ENCODE assay signal across 8 cellular contexts in the genomic region with DNA sequence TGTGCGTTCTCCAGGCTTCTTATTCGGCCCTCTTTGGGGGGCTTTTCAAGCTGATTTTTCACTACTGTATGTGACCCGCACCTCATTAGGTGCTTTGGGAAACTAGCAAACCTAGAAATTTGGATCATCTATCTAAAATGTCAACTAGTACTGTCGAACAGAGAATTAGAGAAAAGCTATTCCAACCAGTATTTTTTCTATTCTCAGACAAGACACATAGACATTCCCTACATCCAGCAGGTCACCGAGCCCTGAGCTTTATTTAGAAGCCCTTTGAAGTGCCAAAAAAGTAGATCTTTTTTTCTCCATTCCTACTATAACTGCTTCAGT. TPM values are rescaled to one million over a fixed set of nuclear protein-coding genes. Genes with fewer than 3 reads are reported as not detected.
DNase-seq lines count a peak whose midpoint lies in the region; ATAC-seq lines count a peak whose summit lies in the region.
"Had no signal": no experiment of that assay in that cellular context is flagged by ENCODE, and none has a peak within 500 bp of the region (broad histone marks: within the 10 kb centered on the region; RNA-seq: fewer than 3 reads in every experiment).

No MANE protein-coding gene starts in this region.

- H3K9me3 Mint-ChIP-seq in activated CD4-positive, alpha-beta memory T cell treated with anti-CD3 and anti-CD28 coated beads, Interleukin-2, amount 10 ng/mL, durations not matched to agents 7 days and 5 days: no peaks in the 10 kb centered on the region
- H3K9me3 Mint-ChIP-seq in stimulated activated memory B cell treated with anti-CD40 and anti-IgM and Interleukin-4, amounts not matched to agents 10 μg/mL and 1 μg/mL and 100 μg/mL, for 72 hours: no peaks in the 10 kb centered on the region

- H3K4me3 Mint-ChIP-seq in activated CD4-positive, alpha-beta memory T cell treated with anti-CD3 and anti-CD28 coated beads, Interleukin-2, amount 10 ng/mL, durations not matched to agents 7 days and 5 days: peak overlapping the region; percentile 86
- H3K4me3 Mint-ChIP-seq in stimulated activated memory B cell treated with anti-CD40 and anti-IgM and Interleukin-4, amounts not matched to agents 10 μg/mL and 1 μg/mL and 100 μg/mL, for 72 hours: peak overlapping the region; percentile 98

- peak overlapping the region; percentile 96 for H3K4me3 ChIP-seq in HUES48 (ENCODE audit: low read depth, low read length)
- H3K4me3 ChIP-seq in iPS-18a (ENCODE audit: low read length): peak overlapping the region; percentile 77

- CTCF ChIA-PET in activated CD4-positive, alpha-beta memory T cell treated with anti-CD3 and anti-CD28 coated beads, Interleukin-2, amount 10 ng/mL, durations not matched to agents 7 days and 5 days (lab: Charles Lee): interaction anchor here (1.1 to 3.6 kb wide), 5 partner anchors 12 to 45 kb away, joined by 3 to 10 read pairs (median 3); a partner anchor contains a TSS

- peak overlapping the region; percentile 93 for H3K27ac Mint-ChIP-seq in activated CD4-positive, alpha-beta memory T cell treated with anti-CD3 and anti-CD28 coated beads, Interleukin-2, amount 10 ng/mL, durations not matched to agents 7 days and 5 days
- peak overlapping the region; percentile 92 for H3K27ac Mint-ChIP-seq in stimulated activated memory B cell treated with anti-CD40 and anti-IgM and Interleukin-4, amounts not matched to agents 10 μg/mL and 1 μg/mL and 100 μg/mL, for 72 hours

- peaks cover 9% of the 10 kb centered on the region; the same call in 1 of the 2 replicates for H3K4me1 ChIP-seq in HUES48 (ENCODE audit: control insufficient read depth, insufficient read depth, low read length)
- H3K4me1 ChIP-seq in iPS-18a (ENCODE audit: control insufficient read depth, low read depth, low read length): peaks cover 5% of the 10 kb centered on the region

- H3K9ac ChIP-seq in HUES48 (ENCODE audit: low read depth, low read length) (no peak overlapping the region), iPS-18a (ENCODE audit: low read length) (no peak overlapping the region)

- POLR2A ChIA-PET in activated CD4-positive, alpha-beta memory T cell treated with anti-CD3 and anti-CD28 coated beads, Interleukin-2, amount 10 ng/mL, durations not matched to agents 7 days and 5 days (lab: Charles Lee): interaction anchor here (0.5 to 3.3 kb wide), 10 partner anchors 10 to 276 kb away, joined by 3 to 19 read pairs (median 6); a partner anchor contains a TSS

- peaks cover 4% of the 10 kb centered on the region for H3K27me3 Mint-ChIP-seq in activated CD4-positive, alpha-beta memory T cell treated with anti-CD3 and anti-CD28 coated beads, Interleukin-2, amount 10 ng/mL, durations not matched to agents 7 days and 5 days
- peaks cover 10% of the 10 kb centered on the region for H3K27me3 Mint-ChIP-seq in stimulated activated memory B cell treated with anti-CD40 and anti-IgM and Interleukin-4, amounts not matched to agents 10 μg/mL and 1 μg/mL and 100 μg/mL, for 72 hours

- H3K36me3 ChIP-seq in HUES48 (ENCODE audit: control insufficient read depth, insufficient read depth, low read length) (peaks cover 25% of the 10 kb centered on the region), iPS-18a (ENCODE audit: control insufficient read depth, low read depth, low read length) (peaks cover 19% of the 10 kb centered on the region)

- DNase-seq in activated CD4-positive, alpha-beta memory T cell treated with anti-CD3 and anti-CD28 coated beads, Interleukin-2, amount 10 ng/mL, durations not matched to agents 7 days and 5 days: no peak
- DNase-seq in stimulated activated CD4-positive, alpha-beta T cell treated with anti-CD3 and anti-CD28 coated beads, Interleukin-2, amount 100 ng/mL, for 48 hours: no peak
- DNase-seq in HCEC 1CT: no peak

- no peak for ATAC-seq in stimulated activated memory B cell treated with anti-CD40 and anti-IgM and Interleukin-4, amounts not matched to agents 10 μg/mL and 1 μg/mL and 100 μg/mL, for 72 hours
- no peak for ATAC-seq in HG02763 (IDR thresholded peaks at IDR 0.05; ENCODE audit: unreplicated experiment)

- H3K27me3 ChIP-seq in HUES48 (ENCODE audit: control insufficient read depth, insufficient read depth, low read length) (peaks cover 4% of the 10 kb centered on the region; the same call in 1 of the 2 replicates), iPS-18a (ENCODE audit: control insufficient read depth, insufficient read depth, low read length) (peaks cover 5% of the 10 kb centered on the region)

- H3K9me3 ChIP-seq in HUES48 (ENCODE audit: control insufficient read depth, insufficient read depth, low read length): no peaks in the 10 kb centered on the region
- no peaks in the 10 kb centered on the region for H3K9me3 ChIP-seq in iPS-18a (ENCODE audit: control insufficient read depth, low read depth, low read length)

- H3K4me1 Mint-ChIP-seq in activated CD4-positive, alpha-beta memory T cell treated with anti-CD3 and anti-CD28 coated beads, Interleukin-2, amount 10 ng/mL, durations not matched to agents 7 days and 5 days: peaks cover 41% of the 10 kb centered on the region
- H3K4me1 Mint-ChIP-seq in stimulated activated memory B cell treated with anti-CD40 and anti-IgM and Interleukin-4, amounts not matched to agents 10 μg/mL and 1 μg/mL and 100 μg/mL, for 72 hours: peaks cover 28% of the 10 kb centered on the region

- H3K27ac ChIP-seq in HUES48 (ENCODE audit: low read depth, low read length) (no peak overlapping the region), iPS-18a (ENCODE audit: low read length) (no peak overlapping the region)

- peaks cover 38% of the 10 kb centered on the region for H3K36me3 Mint-ChIP-seq in activated CD4-positive, alpha-beta memory T cell treated with anti-CD3 and anti-CD28 coated beads, Interleukin-2, amount 10 ng/mL, durations not matched to agents 7 days and 5 days (ENCODE audit: low read depth)
- peaks cover 15% of the 10 kb centered on the region for H3K36me3 Mint-ChIP-seq in stimulated activated memory B cell treated with anti-CD40 and anti-IgM and Interleukin-4, amounts not matched to agents 10 μg/mL and 1 μg/mL and 100 μg/mL, for 72 hours

RNA-seq across cellular contexts. Expression of a gene that starts 0.3 kb away (rescaled TPM):
- total RNA-seq in activated CD4-positive, alpha-beta memory T cell treated with anti-CD3 and anti-CD28 coated beads, Interleukin-2, amount 10 ng/mL, durations not matched to agents 7 days and 5 days: 100 to 1,000 TPM; 262 to 268 TPM

RNA-seq across cellular contexts. Expression of a gene that starts 32.5 kb away (rescaled TPM):
- 10 to 100 TPM; 27.0 to 31.2 TPM for total RNA-seq in activated CD4-positive, alpha-beta memory T cell treated with anti-CD3 and anti-CD28 coated beads, Interleukin-2, amount 10 ng/mL, durations not matched to agents 7 days and 5 days

RNA-seq across cellular contexts. Expression of a gene that starts 33.5 kb away (rescaled TPM):
- 10 to 100 TPM; 63.1 to 66.2 TPM for total RNA-seq in activated CD4-positive, alpha-beta memory T cell treated with anti-CD3 and anti-CD28 coated beads, Interleukin-2, amount 10 ng/mL, durations not matched to agents 7 days and 5 days

RNA-seq across cellular contexts. Expression of a gene that starts 39.9 kb away (rescaled TPM):
- under 1 TPM in 1 of 2 experiments, not detected in 1; 0.53 TPM for total RNA-seq in activated CD4-positive, alpha-beta memory T cell treated with anti-CD3 and anti-CD28 coated beads, Interleukin-2, amount 10 ng/mL, durations not matched to agents 7 days and 5 days
- total RNA-seq: T-helper 1 cell treated with Interleukin-12 subunit alpha and Interleukin-12 subunit beta and Interleukin-4 antibody, amounts not matched to agents 30 ng/mL and 1 ng/mL, for 36 hours had no signal

RNA-seq across cellular contexts. Expression of a gene that starts 42.7 kb away (rescaled TPM):
- total RNA-seq in activated CD4-positive, alpha-beta memory T cell treated with anti-CD3 and anti-CD28 coated beads, Interleukin-2, amount 10 ng/mL, durations not matched to agents 7 days and 5 days: 100 to 1,000 TPM; 159 to 164 TPM
